11 cellular contexts compared by ENCODE assay signal in the genomic region with DNA sequence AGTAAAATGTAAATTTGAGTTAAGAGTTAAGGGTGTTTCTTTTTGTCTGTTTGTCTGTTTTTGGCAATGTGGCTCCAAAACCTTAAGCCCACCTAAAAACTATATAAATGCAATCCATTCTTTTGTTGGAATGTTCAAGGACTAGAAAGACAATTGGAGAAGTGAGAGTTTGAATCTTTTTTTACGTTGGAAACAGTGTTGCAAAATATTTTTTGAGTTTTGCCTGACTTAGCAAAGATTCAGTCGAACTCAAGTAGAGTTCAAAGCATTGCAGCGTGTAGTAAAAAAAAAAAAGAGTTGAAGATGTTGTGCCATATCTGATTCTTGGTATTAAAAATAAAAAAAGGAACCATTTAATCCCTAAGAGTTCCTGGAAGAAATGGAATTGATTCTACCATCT. TPM values are rescaled to one million over a fixed set of nuclear protein-coding genes. Genes with fewer than 3 reads are reported as not detected.
DNase-seq lines count a peak whose midpoint lies in the region; ATAC-seq, FAIRE-seq and TF ChIP-seq lines count a peak whose summit lies in the region.
"Had no signal": no experiment of that assay in that cellular context is flagged by ENCODE, and none has a peak within 500 bp of the region (broad histone marks: within the 10 kb centered on the region; RNA-seq: fewer than 3 reads in every experiment).

No MANE protein-coding gene starts in this region.

- FAIRE-seq in GM12878 (lab: Jason Lieb, UNC) = no peak

- peak overlapping the region; percentile 73 for H3K4me3 ChIP-seq in HUES48 (ENCODE audit: low read depth, low read length)
- peak overlapping the region; percentile 81 for H3K4me3 ChIP-seq in GM12878
- no peak overlapping the region for H3K4me3 ChIP-seq in mesenchymal stem cell (ENCODE audit: insufficient read depth in 1 of 2, low read depth in 1 of 2, low read length in 2 of 2)

- no peak overlapping the region for H2AFZ ChIP-seq in GM12878 (ENCODE audit: control insufficient read depth, low read depth, low read length)
- no peak overlapping the region for H2AFZ ChIP-seq in mesenchymal stem cell (ENCODE audit: low read depth, low read length)

- no TSS peak for BruUV-seq in GM12878 (replicated peaks; lab: Mats Ljungman, UMichigan)

- peaks cover 10% of the 10 kb centered on the region; the same call in 1 of the 2 replicates for H3K4me1 ChIP-seq in HUES48 (ENCODE audit: control insufficient read depth, insufficient read depth, low read length)
- H3K4me1 ChIP-seq in GM12878 (ENCODE audit: control insufficient read depth, insufficient read depth, low read length) = peaks cover 33% of the 10 kb centered on the region
- H3K4me1 ChIP-seq in mesenchymal stem cell (ENCODE audit: control insufficient read depth, insufficient read depth, low read depth, low read length) = peaks cover 16% of the 10 kb centered on the region

- no peak overlapping the region for H2AK5ac ChIP-seq in mesenchymal stem cell (ENCODE audit: low read length, severe bottlenecking)

- no peaks in the 10 kb centered on the region for H3K9me3 Mint-ChIP-seq in CD4-positive, alpha-beta T cell

- H4K8ac ChIP-seq in mesenchymal stem cell (ENCODE audit: low read length) = no peak overlapping the region

- no peak overlapping the region for H3K18ac ChIP-seq in mesenchymal stem cell (ENCODE audit: low read depth in 1 of 2, low read length in 2 of 2)

- intact Hi-C loops in GM12878 (cut with micrococcal nuclease; ENCODE audit: unreplicated experiment) = loop anchor here (2.0 to 5.0 kb wide), 3 partner anchors 28 to 1485 kb away; a partner anchor contains a TSS
- intact Hi-C loops in CD4-positive, alpha-beta T cell (cut with DNase I, micrococcal nuclease) = no loop called here

- DNase-seq in GM12878 (ENCODE audit: low read depth, low spot score) = no peak
- peak; percentile 34 for DNase-seq in mesenchymal stem cell
- no peak for DNase-seq in activated CD8-positive, alpha-beta memory T cell treated with anti-CD3 and anti-CD28 coated beads, Interleukin-2, amount 50 U/mL, for 4 hours
- no peak for DNase-seq in NCI-H345 treated with DMSO at 0.1 percent for 48 hours (lab: John Stamatoyannopoulos, UW; ENCODE audit: unreplicated experiment)
- DNase-seq in CD4-positive, alpha-beta T cell = no peak
- DNase-seq: NCI-H226; stimulated activated CD4-positive, alpha-beta T cell treated with anti-CD3 and anti-CD28 coated beads, Interleukin-2, amount 100 ng/mL, for 48 hours had no signal

- H3K36me3 ChIP-seq in HUES48 (ENCODE audit: control insufficient read depth, insufficient read depth, low read length) (no peaks in the 10 kb centered on the region), GM12878 (ENCODE audit: control insufficient read depth in 2 of 2, insufficient read depth in 2 of 2, low read length in 1 of 2) (no peaks in the 10 kb centered on the region), mesenchymal stem cell (ENCODE audit: control insufficient read depth in 1 of 2, insufficient read depth in 2 of 2, low read depth in 1 of 2, low read length in 2 of 2) (no peaks in the 10 kb centered on the region)

- peaks cover 5% of the 10 kb centered on the region for H3K79me1 ChIP-seq in mesenchymal stem cell (replicated peaks; ENCODE audit: low read length, poor library complexity, severe bottlenecking)

- peaks cover 42% of the 10 kb centered on the region for H3K27me3 ChIP-seq in HUES48 (ENCODE audit: control insufficient read depth, insufficient read depth, low read length)
- no peaks in the 10 kb centered on the region for H3K27me3 ChIP-seq in GM12878 (replicated peaks in 1 of 2; ENCODE audit: control insufficient read depth in 2 of 2, insufficient read depth in 2 of 2, low read length in 1 of 2)
- H3K27me3 ChIP-seq in mesenchymal stem cell (ENCODE audit: control insufficient read depth in 1 of 2, insufficient read depth in 1 of 2, low read length in 2 of 2) = peaks cover 0 to 79% of the 10 kb centered on the region in 2 experiments
- H3K27me3 ChIP-seq in CD4-positive, alpha-beta T cell (ENCODE audit: control insufficient read depth, insufficient read depth, low read length) = peaks cover 62% of the 10 kb centered on the region
- H3K27me3 ChIP-seq: body of pancreas had no signal

- POLR2A ChIA-PET in GM12878 (lab: Charles Lee) = no interaction called here
- POLR2A ChIA-PET in CD4-positive, alpha-beta T cell (lab: Charles Lee) = no interaction called here

- H3K79me2 ChIP-seq in GM12878 (ENCODE audit: control insufficient read depth, insufficient read depth, low read length) = peaks cover 60% of the 10 kb centered on the region

- H3K9ac ChIP-seq in HUES48 (ENCODE audit: low read depth, low read length) (no peak overlapping the region), GM12878 (ENCODE audit: control insufficient read depth, insufficient read depth, low read length) (peak overlapping the region; percentile 87), mesenchymal stem cell (ENCODE audit: low read length) (no peak overlapping the region)

- no peak overlapping the region for H2BK5ac ChIP-seq in mesenchymal stem cell (ENCODE audit: low read depth, low read length, poor library complexity, severe bottlenecking)

- H3K4me3 Mint-ChIP-seq in CD4-positive, alpha-beta T cell = no peak overlapping the region

- H3K4me1 Mint-ChIP-seq in CD4-positive, alpha-beta T cell (ENCODE audit: low read depth) = no peaks in the 10 kb centered on the region

- no peaks in the 10 kb centered on the region for H3K9me3 ChIP-seq in HUES48 (ENCODE audit: control insufficient read depth, insufficient read depth, low read length)
- no peaks in the 10 kb centered on the region for H3K9me3 ChIP-seq in GM12878 (replicated peaks; ENCODE audit: control insufficient read depth, insufficient read depth, low read length)
- no peaks in the 10 kb centered on the region for H3K9me3 ChIP-seq in mesenchymal stem cell (ENCODE audit: control insufficient read depth, low read length)
- H3K9me3 ChIP-seq in CD4-positive, alpha-beta T cell (ENCODE audit: control insufficient read depth, low read length) = no peaks in the 10 kb centered on the region
- H3K9me3 ChIP-seq: body of pancreas had no signal

- CTCF ChIA-PET in GM12878 (lab: Yijun Ruan, JAX) = interaction anchor here (0.7 kb wide), 1 partner anchor 25 kb away, joined by 3 read pairs; no protein-coding TSS in a partner anchor
- CTCF ChIA-PET in CD4-positive, alpha-beta T cell (lab: Charles Lee) = no interaction called here

- in situ Hi-C loops in GM12878 (cut with MboI) = no loop called here

- no peak overlapping the region for H2BK120ac ChIP-seq in mesenchymal stem cell (ENCODE audit: low read depth, low read length)

- no peaks in the 10 kb centered on the region for H3K36me3 Mint-ChIP-seq in CD4-positive, alpha-beta T cell (ENCODE audit: low read depth)

- TF ChIP-seq RAD21 in GM12878 (IDR thresholded peaks at IDR 0.05; ENCODE audit: insufficient read depth, low read depth, low read length) = no peak

- no peak overlapping the region for H2BK15ac ChIP-seq in mesenchymal stem cell (ENCODE audit: low read depth, poor library complexity, severe bottlenecking)

- TF ChIP-seq CTCF in 22Rv1 (IDR thresholded peaks at IDR 0.05) (no peak), GM12878 (IDR thresholded peaks at IDR 0.05 in 2 of 3, conservative IDR thresholded peaks at IDR 0.05 in 1 of 3; ENCODE audit: control insufficient read depth in 2 of 3, extremely low read depth in 1 of 3, insufficient read depth in 1 of 3, low read depth in 3 of 3, low read length in 3 of 3) (no peak)
- no peak for TF ChIP-seq CTCF in CD4-positive, alpha-beta T cell (IDR thresholded peaks at IDR 0.05)

- H3K4me2 ChIP-seq in GM12878 (ENCODE audit: control insufficient read depth, insufficient read depth) = peak overlapping the region; percentile 91
- no peak overlapping the region for H3K4me2 ChIP-seq in mesenchymal stem cell (ENCODE audit: low read length, poor library complexity, severe bottlenecking)

- no peak overlapping the region for H3K14ac ChIP-seq in mesenchymal stem cell (ENCODE audit: low read length in 2 of 2)

- no peak overlapping the region for H3K27ac Mint-ChIP-seq in CD4-positive, alpha-beta T cell

- H3K4ac ChIP-seq in mesenchymal stem cell (ENCODE audit: low read depth in 1 of 2, low read length in 2 of 2) = no peak overlapping the region

- no peak overlapping the region for H2BK12ac ChIP-seq in mesenchymal stem cell (ENCODE audit: low read length in 2 of 2)

- RAD21 ChIA-PET in GM12878 (lab: Charles Lee; ENCODE audit: unreplicated experiment) = no interaction called here

- H4K91ac ChIP-seq in mesenchymal stem cell (ENCODE audit: low read length) = no peak overlapping the region

- TF ChIP-seq EP300 in GM12878 (IDR thresholded peaks at IDR 0.05; ENCODE audit: borderline replicate concordance in 1 of 2, control insufficient read depth in 1 of 2, low read depth in 2 of 2, low read length in 2 of 2) = no peak

- 4% methylated on average over 2 of the region's 3 CpGs for WGBS in GM12878 (ENCODE audit: insufficient coverage, insufficient replicate concordance, low lambda C conversion rate, missing lambda C conversion rate)
- WGBS in mesenchymal stem cell = 37% methylated on average over 2 of the region's 3 CpGs

- no peak overlapping the region for H3K23ac ChIP-seq in mesenchymal stem cell (ENCODE audit: low read length in 2 of 2)

- no peaks in the 10 kb centered on the region for H4K20me1 ChIP-seq in GM12878 (ENCODE audit: control insufficient read depth, insufficient read depth)

- ATAC-seq in GM12878 (no peak), HG03354 (IDR thresholded peaks at IDR 0.05; ENCODE audit: poor library complexity, severe bottlenecking, unreplicated experiment) (no peak)
- ATAC-seq in CD4-positive, alpha-beta T cell (ENCODE audit: poor library complexity) = no peak

- H3K27ac ChIP-seq in 22Rv1 (peak overlapping the region; percentile 64; the same call in 1 of the 2 replicates), HUES48 (ENCODE audit: low read depth, low read length) (no peak overlapping the region), GM12878 (ENCODE audit: control insufficient read depth, insufficient read depth) (peak overlapping the region; percentile 83; the same call in 1 of the 2 replicates), mesenchymal stem cell (ENCODE audit: low read length, poor library complexity, severe bottlenecking) (no peak overlapping the region)
- H3K27ac ChIP-seq in CD4-positive, alpha-beta T cell (ENCODE audit: low read depth, low read length) = no peak overlapping the region

- TF ChIP-seq POLR2A in GM12878 (IDR thresholded peaks at IDR 0.05; ENCODE audit: low read depth, low read length) = no peak

- peaks cover 87% of the 10 kb centered on the region for H3K27me3 Mint-ChIP-seq in CD4-positive, alpha-beta T cell

- SMC1A ChIA-PET in GM12878 (lab: Charles Lee; ENCODE audit: uncharacterized antibody, unreplicated experiment) = interaction anchor here (1.3 kb wide), 1 partner anchor 11 kb away, joined by 4 read pairs; no protein-coding TSS in a partner anchor

RNA-seq across cellular contexts. Expression of a gene that starts 0.9 kb away (rescaled TPM):
- total RNA-seq in GM12878 (2013; cell fraction: nucleolus; rRNA removed) = 29.6 and 41.5 TPM in 2 replicates
- 80.7 and 88.4 TPM in 2 replicates for total RNA-seq in GM12878 (2014; rRNA removed)
- total RNA-seq in GM12878 (2014; rRNA removed; fragmentation: Illumina TruSeq; extraction: Trizol) = 70.2 and 75.8 TPM in 2 replicates
- total RNA-seq in GM12878 (2021) = 128 and 135 TPM in 2 replicates
- polyA plus RNA-seq in GM12878 (2011; ENCODE audit: low read depth) = 17.5 TPM
- polyA plus RNA-seq in GM12878 (2011; rRNA removed) = 5.7 and 6.5 TPM in 2 replicates
- 7.5 and 7.6 TPM in 2 replicates for polyA plus RNA-seq in GM12878 (2011; cell fraction: cytosol; rRNA removed)
- polyA plus RNA-seq in GM12878 (2011; cell fraction: nucleus; rRNA removed) = 7.6 and 13.2 TPM in 2 replicates
- polyA plus RNA-seq in GM12878 (2012) = 26.6 and 29.5 TPM in 2 replicates
- 77.5 and 82.5 TPM in 2 replicates for polyA plus RNA-seq in GM12878 (2014; fragmentation: Illumina TruSeq; extraction: Trizol)
- 10 to 100 TPM; 23.1 to 24.8 TPM for polyA plus RNA-seq in GM12878 (2014; fragmentation: Nextera tagmentation; extraction: Ambion mirVana)
- polyA plus RNA-seq in GM12878 (2014; rRNA removed) = 58.1 and 58.2 TPM in 2 replicates
- 10 to 100 TPM; 68.0 to 69.5 TPM for polyA plus RNA-seq in GM12878 (2016; fragmentation: Nextera tagmentation; extraction: Ambion mirVana)
- 7.0 and 8.3 TPM in 2 replicates for polyA minus RNA-seq in GM12878 (2011; rRNA and poly(A)+ RNA removed)
- 5.8 and 11.6 TPM in 2 replicates for polyA minus RNA-seq in GM12878 (2011; cell fraction: cytosol; rRNA and poly(A)+ RNA removed)
- 6.8 and 8.5 TPM in 2 replicates for polyA minus RNA-seq in GM12878 (2011; cell fraction: nucleus; rRNA and poly(A)+ RNA removed)
- 23.7 TPM for polyA plus RNA-seq in mesenchymal stem cell (2013, experiment 1 of 2)
- polyA plus RNA-seq in mesenchymal stem cell (2013, experiment 2 of 2) = 22.9 TPM
- 1 to 10 TPM; 1.1 to 1.2 TPM for total RNA-seq in CD4-positive, alpha-beta T cell

Comparison
In these comparisons a context has a peak if more than half of its experiments do, and no peak if none do; other contexts are left out.
1. H3K27ac ChIP-seq: peak in 22Rv1 (single experiment) and GM12878 (single experiment); none in HUES48 (single experiment), mesenchymal stem cell (single experiment) and CD4-positive, alpha-beta T cell (single experiment).
2. H3K4me3 ChIP-seq: peak in HUES48 (single experiment) and GM12878 (single experiment); none in mesenchymal stem cell (0 of 2).
3. RNA of a gene that starts 0.9 kb away (total RNA-seq): 29.6 to 135 TPM in GM12878; 1.1 to 1.2 TPM in CD4-positive, alpha-beta T cell; every median in the first group is over 10 times any median in the second.